Comparison of ENCODE assay signal across 26 cellular contexts in genomic region chr3:194259982-194260856, GRCh38.
DNase-seq lines count a peak whose midpoint lies in the region; ATAC-seq, FAIRE-seq and TF ChIP-seq lines count a peak whose summit lies in the region.
"Had no signal": no experiment of that assay in that cellular context is flagged by ENCODE, and none has a peak within 500 bp of the region (broad histone marks: within the 10 kb centered on the region; RNA-seq: fewer than 3 reads in every experiment).

No MANE protein-coding gene starts in this region.

- no peak for TF ChIP-seq EP300 in K562 (IDR thresholded peaks at IDR 0.05; ENCODE audit: low read length)

- WGBS in K562 (ENCODE audit: insufficient coverage, low coverage, missing lambda C conversion rate) = 55% methylated on average over 10 of the region's 10 CpGs

- no TSS peak for BruUV-seq in K562 (replicated peaks; lab: Mats Ljungman, UMichigan)

- H3K79me2 ChIP-seq in K562 (ENCODE audit: control insufficient read depth, insufficient read depth, low read length) (no peaks in the 10 kb centered on the region), fibroblast of lung (ENCODE audit: control insufficient read depth, insufficient read depth, low read length) (no peaks in the 10 kb centered on the region)

- TF ChIP-seq POLR2A in K562 (conservative IDR thresholded peaks at IDR 0.05) = no peak

- intact Hi-C loops in K562 (cut with micrococcal nuclease) = loop anchor here (5.0 kb wide), 2 partner anchors 258 to 473 kb away; no protein-coding TSS in a partner anchor
- intact Hi-C loops in CD8-positive, alpha-beta T cell (cut with DNase I, micrococcal nuclease) = no loop called here

- DNase-seq in M059J (ENCODE audit: low read depth) (peak; percentile 41), K562 (ENCODE audit: extremely low read depth in 1 of 4, low spot score in 3 of 4) (peak in 1 of 4 experiments; percentile 58), fibroblast of lung (ENCODE audit: low read depth in 2 of 2) (peak; percentile 64 to 77), mesothelial cell of epicardium (ENCODE audit: low spot score in 2 of 2, unreplicated experiment in 2 of 2) (no peak), NCI-H526 treated with DMSO at 0.1 percent for 48 hours (lab: John Stamatoyannopoulos, UW) (no peak), NCI-H2227 treated with DMSO at 0.1 percent for 48 hours (lab: John Stamatoyannopoulos, UW) (no peak), superior temporal gyrus (ENCODE audit: extremely low spot score) (no peak)
- DNase-seq in CD8-positive, alpha-beta T cell = no peak
- DNase-seq: activated CD4-positive, alpha-beta T cell treated with anti-CD3 and anti-CD28 coated beads for 48 hours; activated gamma-delta T cell; CD8-positive, alpha-beta memory T cell; cerebellar nuclear complex; mesendoderm; MM.1S; NCI-H1436 treated with DMSO at 0.1 percent for 48 hours; OCI-M1; sigmoid colon; stimulated activated naive CD8-positive, alpha-beta T cell treated with anti-CD3 and anti-CD28 coated beads, Interleukin-15, Interleukin-2, amounts not matched to agents 100 U/mL and 50 U/mL, for 24 hours; T-helper 1 cell had no signal

- TF ChIP-seq CTCF in K562 (IDR thresholded peaks at IDR 0.05 in 2 of 3, conservative IDR thresholded peaks at IDR 0.05 in 1 of 3; ENCODE audit: insufficient read depth in 2 of 3, low read depth in 1 of 3, low read length in 3 of 3) (no peak), fibroblast of lung (conservative IDR thresholded peaks at IDR 0.05 in 1 of 2, IDR thresholded peaks at IDR 0.05 in 1 of 2; ENCODE audit: low read depth in 1 of 2, low read length in 2 of 2) (no peak), mesothelial cell of epicardium (IDR thresholded peaks at IDR 0.05; ENCODE audit: unreplicated experiment) (no peak)
- no peak for TF ChIP-seq CTCF in CD8-positive, alpha-beta T cell (IDR thresholded peaks at IDR 0.05)

- TF ChIP-seq RAD21 in K562 (CRISPR knock-in tag; conservative IDR thresholded peaks at IDR 0.05 in 1 of 2, IDR thresholded peaks at IDR 0.05 in 1 of 2) = no peak

- H3K27ac Mint-ChIP-seq in mesothelial cell of epicardium = peak overlapping the region; percentile 51
- no peak overlapping the region for H3K27ac Mint-ChIP-seq in CD8-positive, alpha-beta T cell
- H3K27ac Mint-ChIP-seq: GM23338; IgD-negative memory B cell; natural killer cell treated with Interleukin-12 subunit alpha and Interleukin-12 subunit beta and Interleukin-15 and Interleukin-18, amount 100 ng/mL, for 72 hours had no signal

- H3K36me3 Mint-ChIP-seq in mesothelial cell of epicardium = peaks cover 2% of the 10 kb centered on the region
- no peaks in the 10 kb centered on the region for H3K36me3 Mint-ChIP-seq in CD8-positive, alpha-beta T cell
- H3K36me3 Mint-ChIP-seq: CD8-positive, alpha-beta memory T cell; IgD-negative memory B cell; natural killer cell treated with Interleukin-12 subunit alpha and Interleukin-12 subunit beta and Interleukin-15 and Interleukin-18, amount 100 ng/mL, for 72 hours had no signal

- H3K9me1 ChIP-seq in K562 (ENCODE audit: control insufficient read depth, insufficient read depth, low read length) = no peaks in the 10 kb centered on the region

- POLR2A ChIA-PET in K562 (lab: Yijun Ruan, JAX) = interaction anchor here (0.6 to 1.7 kb wide), 3 partner anchors 14 to 119 kb away, joined by 3 to 4 read pairs (median 3); no protein-coding TSS in a partner anchor
- POLR2A ChIA-PET in CD8-positive, alpha-beta T cell (lab: Charles Lee) = no interaction called here

- no peaks in the 10 kb centered on the region for H4K20me1 ChIP-seq in K562 (replicated peaks; ENCODE audit: control insufficient read depth, insufficient read depth, low read length)
- no peaks in the 10 kb centered on the region for H4K20me1 ChIP-seq in fibroblast of lung (ENCODE audit: control insufficient read depth, extremely low read depth, insufficient read depth, low read length)

- H3K4me1 ChIP-seq in K562 (replicated peaks in 1 of 2; ENCODE audit: control insufficient read depth in 2 of 2, insufficient read depth in 2 of 2, low read length in 2 of 2) (peaks cover 24 to 35% of the 10 kb centered on the region in 2 experiments), fibroblast of lung (ENCODE audit: control insufficient read depth, extremely low read depth, insufficient read depth, low read length) (peaks cover 2% of the 10 kb centered on the region)
- H3K4me1 ChIP-seq in CD8-positive, alpha-beta T cell (ENCODE audit: insufficient read depth, low read length) = peaks cover 7% of the 10 kb centered on the region
- H3K4me1 ChIP-seq: pancreas had no signal

- H3K9ac ChIP-seq in K562 (ENCODE audit: insufficient read depth in 1 of 2, low read depth in 2 of 2, low read length in 2 of 2) = no peak overlapping the region
- no peak overlapping the region for H3K9ac ChIP-seq in fibroblast of lung (ENCODE audit: insufficient read depth, low read length)

- no peak overlapping the region for H3K27ac ChIP-seq in K562 (ENCODE audit: extremely low read depth, low read depth, low read length)
- H3K27ac ChIP-seq in fibroblast of lung (ENCODE audit: insufficient read depth, low read length) = no peak overlapping the region
- no peak overlapping the region for H3K27ac ChIP-seq in CD8-positive, alpha-beta T cell (ENCODE audit: low read depth, low read length)
- H3K27ac ChIP-seq: gastroesophageal sphincter, pancreas, sigmoid colon, tibial nerve had no signal

- peaks cover 3% of the 10 kb centered on the region for H3K9me3 Mint-ChIP-seq in mesothelial cell of epicardium
- H3K9me3 Mint-ChIP-seq in CD8-positive, alpha-beta T cell = peaks cover 6% of the 10 kb centered on the region
- H3K9me3 Mint-ChIP-seq: natural killer cell treated with Interleukin-12 subunit alpha and Interleukin-12 subunit beta and Interleukin-15 and Interleukin-18, amount 100 ng/mL, for 72 hours had no signal

- H2AFZ ChIP-seq in K562 (ENCODE audit: low read depth, low read length) (peak overlapping the region; percentile 89), fibroblast of lung (ENCODE audit: low read length) (no peak overlapping the region)
- H2AFZ ChIP-seq: GM23338 had no signal

- no peaks in the 10 kb centered on the region for H3K27me3 ChIP-seq in K562 (ENCODE audit: control insufficient read depth in 2 of 2, insufficient read depth in 2 of 2, low read length in 2 of 2)
- no peaks in the 10 kb centered on the region for H3K27me3 ChIP-seq in fibroblast of lung (ENCODE audit: control insufficient read depth, insufficient read depth, low read length)
- H3K27me3 ChIP-seq in CD8-positive, alpha-beta T cell (ENCODE audit: insufficient read depth, low read length) = no peaks in the 10 kb centered on the region
- H3K27me3 ChIP-seq: gastroesophageal sphincter, pancreas, sigmoid colon, tibial nerve had no signal

- in situ Hi-C loops in K562 (cut with MboI) = no loop called here

- ATAC-seq in K562 = no peak
- no peak for ATAC-seq in CD8-positive, alpha-beta T cell
- ATAC-seq: gastroesophageal sphincter; GM23338; natural killer cell treated with Interleukin-12 subunit alpha and Interleukin-12 subunit beta and Interleukin-15 and Interleukin-18, amount 100 ng/mL, for 72 hours; stimulated activated naive CD8-positive, alpha-beta T cell treated with anti-CD3 and anti-CD28 coated beads, Interleukin-15, Interleukin-2, amounts not matched to agents 100 U/mL and 50 U/mL, for 24 hours had no signal

- no peaks in the 10 kb centered on the region for H3K27me3 Mint-ChIP-seq in mesothelial cell of epicardium (ENCODE audit: low read depth)
- no peaks in the 10 kb centered on the region for H3K27me3 Mint-ChIP-seq in CD8-positive, alpha-beta T cell (ENCODE audit: low read depth)
- H3K27me3 Mint-ChIP-seq: CD8-positive, alpha-beta memory T cell; natural killer cell treated with Interleukin-12 subunit alpha and Interleukin-12 subunit beta and Interleukin-15 and Interleukin-18, amount 100 ng/mL, for 72 hours had no signal

- H3K9me3 ChIP-seq in K562 (replicated peaks; ENCODE audit: control insufficient read depth, insufficient read depth, low read depth, low read length) (peaks cover 8% of the 10 kb centered on the region), fibroblast of lung (ENCODE audit: control insufficient read depth, insufficient read depth, low read depth, low read length) (no peaks in the 10 kb centered on the region)
- H3K9me3 ChIP-seq in CD8-positive, alpha-beta T cell (ENCODE audit: low read length) = no peaks in the 10 kb centered on the region
- H3K9me3 ChIP-seq: sigmoid colon had no signal

- H3K4me3 ChIP-seq in K562 (no peak overlapping the region), fibroblast of lung (replicated peaks in 1 of 4; ENCODE audit: control extremely low read depth in 1 of 4, insufficient read depth in 1 of 4, low read depth in 3 of 4, low read length in 4 of 4) (no peak overlapping the region)
- H3K4me3 ChIP-seq in CD8-positive, alpha-beta T cell (ENCODE audit: low read depth, low read length) = no peak overlapping the region
- H3K4me3 ChIP-seq: gastroesophageal sphincter, GM23338, pancreas, sigmoid colon, tibial nerve had no signal

- CTCF ChIA-PET in K562 (lab: Yijun Ruan, JAX; ENCODE audit: low intra/inter-chr PET ratio) = no interaction called here
- CTCF ChIA-PET in CD8-positive, alpha-beta T cell (lab: Charles Lee) = no interaction called here

- H3K4me1 Mint-ChIP-seq in mesothelial cell of epicardium = peaks cover 54% of the 10 kb centered on the region
- H3K4me1 Mint-ChIP-seq in CD8-positive, alpha-beta T cell (ENCODE audit: low read depth) = peaks cover 12% of the 10 kb centered on the region

- no peak for FAIRE-seq in K562 (lab: Jason Lieb, UNC)
- FAIRE-seq: GM19239, pancreas had no signal

- H3K36me3 ChIP-seq in K562 (ENCODE audit: control insufficient read depth, insufficient read depth, low read length) (no peaks in the 10 kb centered on the region), fibroblast of lung (ENCODE audit: control insufficient read depth, insufficient read depth, low read length) (no peaks in the 10 kb centered on the region)
- no peaks in the 10 kb centered on the region for H3K36me3 ChIP-seq in CD8-positive, alpha-beta T cell (ENCODE audit: insufficient read depth, low read length)
- H3K36me3 ChIP-seq: gastroesophageal sphincter, pancreas, sigmoid colon, tibial nerve had no signal

- H3K4me3 Mint-ChIP-seq in mesothelial cell of epicardium = no peak overlapping the region
- H3K4me3 Mint-ChIP-seq in CD8-positive, alpha-beta T cell = no peak overlapping the region
- H3K4me3 Mint-ChIP-seq: CD8-positive, alpha-beta memory T cell; GM23338; IgD-negative memory B cell; natural killer cell treated with Interleukin-12 subunit alpha and Interleukin-12 subunit beta and Interleukin-15 and Interleukin-18, amount 100 ng/mL, for 72 hours had no signal

- no peak overlapping the region; the same call in 1 of the 2 replicates for H3K4me2 ChIP-seq in K562 (ENCODE audit: insufficient read depth, low read length)
- H3K4me2 ChIP-seq in fibroblast of lung (ENCODE audit: extremely low read depth, insufficient read depth, low read length) = no peak overlapping the region
- H3K4me2 ChIP-seq: GM23338 had no signal

TF ChIP-seq in K562, 482 proteins besides CTCF, POLR2A, EP300 and RAD21 (continues in another document):
- TF ChIP-seq ZFPM2 (CRISPR knock-in tag; IDR thresholded peaks at IDR 0.05) (no peak), YY1 (IDR thresholded peaks at IDR 0.05; ENCODE audit: borderline replicate concordance in 1 of 3, control insufficient read depth in 1 of 3, extremely low read depth in 1 of 3, insufficient read depth in 3 of 3, insufficient read length in 1 of 3, insufficient replicate concordance in 2 of 3, low read depth in 1 of 3, low read length in 2 of 3) (no peak), TFAM (CRISPR knock-in tag; conservative IDR thresholded peaks at IDR 0.05) (no peak)

Comparison
In these comparisons a context has a peak if more than half of its experiments do, and no peak if none do; other contexts are left out.
1. DNase-seq: peak in M059J (single experiment) and fibroblast of lung (2 of 2); none in mesothelial cell of epicardium (0 of 2), NCI-H526 treated with DMSO at 0.1 percent for 48 hours (single experiment), NCI-H2227 treated with DMSO at 0.1 percent for 48 hours (single experiment), CD8-positive, alpha-beta T cell (0 of 7) and superior temporal gyrus (single experiment).